ENCODE assay signal across 16 cellular contexts in genomic region chr10:97188234-97188847, GRCh38. TPM values are rescaled to one million over a fixed set of nuclear protein-coding genes. Genes with fewer than 3 reads are reported as not detected.
DNase-seq lines count a peak whose midpoint lies in the region; TF ChIP-seq lines count a peak whose summit lies in the region.
"Had no signal": no experiment of that assay in that cellular context is flagged by ENCODE, and none has a peak within 500 bp of the region (broad histone marks: within the 10 kb centered on the region; RNA-seq: fewer than 3 reads in every experiment).

No MANE protein-coding gene starts in this region.

- H3K36me3 ChIP-seq in prostate gland: no peaks in the 10 kb centered on the region
- H3K36me3 ChIP-seq: tibial artery had no signal

- TF ChIP-seq POLR2A in prostate gland (IDR thresholded peaks at IDR 0.05): no peak

- H3K9me3 ChIP-seq in prostate gland: no peaks in the 10 kb centered on the region
- H3K9me3 ChIP-seq: SK-N-SH, tibial artery had no signal

- peaks cover 7% of the 10 kb centered on the region for H3K4me1 ChIP-seq in prostate gland (replicated peaks)

- peak; percentile 43 for DNase-seq in DMS 273 (lab: John Stamatoyannopoulos, UW; ENCODE audit: unreplicated experiment)
- no peak for DNase-seq in DMS 273 treated with DMSO at 0.1 percent for 48 hours (lab: John Stamatoyannopoulos, UW)
- peak; percentile 15 for DNase-seq in NCI-H2029 treated with DMSO at 0.1 percent for 48 hours (lab: John Stamatoyannopoulos, UW)
- peak; percentile 17 for DNase-seq in RPMI8226
- peak; percentile 24 for DNase-seq in pons (ENCODE audit: low spot score)
- DNase-seq in prostate gland (ENCODE audit: low spot score): no peak
- DNase-seq in activated T-cell treated with anti-CD3 and anti-CD28 coated beads, Interleukin-2, amount 50 U/mL, for 48 hours: no peak
- DNase-seq in activated CD4-positive, alpha-beta T cell treated with anti-CD3 and anti-CD28 coated beads, Interleukin-2, amount 50 U/mL, for 48 hours: no peak
- DNase-seq: CD8-positive, alpha-beta memory T cell; dermis blood vessel endothelial cell; occipital lobe; SK-N-SH had no signal

- intact Hi-C loops in prostate gland (cut with DNase I): no loop called here

- no peak overlapping the region for H3K4me3 ChIP-seq in prostate gland
- H3K4me3 ChIP-seq: tibial artery had no signal

- TF ChIP-seq CTCF in prostate gland (IDR thresholded peaks at IDR 0.05): no peak

- 57% methylated on average over 15 of the region's 15 CpGs for WGBS in prostate gland

- H3K27me3 ChIP-seq in prostate gland (replicated peaks; ENCODE audit: insufficient read depth): peaks cover 5% of the 10 kb centered on the region

- H3K27ac ChIP-seq in prostate gland: no peak overlapping the region
- H3K27ac ChIP-seq: 22Rv1, KMS-11, tibial artery had no signal

RNA-seq across cellular contexts. Expression of gene SLIT1, which starts 2.6 kb away (rescaled TPM):
- total RNA-seq in prostate gland: under 1 TPM; 0.59 to 0.91 TPM
- total RNA-seq: lung microvascular endothelial cell had no signal

Comparison
In these comparisons a context has a peak if more than half of its experiments do, and no peak if none do; other contexts are left out.
1. DNase-seq: peak in DMS 273 (single experiment), NCI-H2029 treated with DMSO at 0.1 percent for 48 hours (single experiment), RPMI8226 (single experiment) and pons (single experiment); none in DMS 273 treated with DMSO at 0.1 percent for 48 hours (single experiment), prostate gland (single experiment), activated T-cell treated with anti-CD3 and anti-CD28 coated beads, Interleukin-2, amount 50 U/mL, for 48 hours (0 of 2) and activated CD4-positive, alpha-beta T cell treated with anti-CD3 and anti-CD28 coated beads, Interleukin-2, amount 50 U/mL, for 48 hours (0 of 2).